ENCODE assay signal across 27 cellular contexts in the genomic region with DNA sequence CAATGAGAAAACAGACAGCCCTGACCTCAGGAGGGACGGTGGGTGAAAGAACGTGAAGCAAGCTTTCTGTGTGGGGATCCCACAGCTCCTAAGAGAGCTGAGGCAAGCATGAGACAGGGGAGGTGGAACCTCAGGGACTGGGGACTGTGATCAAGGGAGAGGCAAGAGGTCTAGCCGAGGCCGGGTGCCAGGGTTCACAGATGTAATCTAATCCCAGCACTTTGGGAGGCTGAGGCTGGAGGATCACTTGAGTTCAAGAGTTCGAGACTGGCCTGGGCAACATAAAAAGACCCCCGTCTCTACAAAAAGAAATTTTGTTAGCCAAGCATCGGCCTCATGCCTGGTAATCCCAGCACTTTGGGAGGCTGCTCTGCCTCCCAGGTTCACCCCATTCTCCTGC. TPM values are rescaled to one million over a fixed set of nuclear protein-coding genes. Genes with fewer than 3 reads are reported as not detected.
"Had no signal": no experiment of that assay in that cellular context is flagged by ENCODE, and none has a peak within 500 bp of the region (broad histone marks: within the 10 kb centered on the region; RNA-seq: fewer than 3 reads in every experiment).

No MANE protein-coding gene starts in this region.

- H3K27me3 ChIP-seq: uterus had no signal

- H2AFZ ChIP-seq: parathyroid adenoma had no signal

- H3K27ac ChIP-seq: dorsolateral prefrontal cortex, epithelial cell of prostate, gastrocnemius medialis, neutrophil, parathyroid adenoma, suprapubic skin, transverse colon, upper lobe of right lung, uterus had no signal

- H3K36me3 ChIP-seq: gastrocnemius medialis, transverse colon, upper lobe of right lung, uterus had no signal

- H3K36me3 Mint-ChIP-seq: natural killer cell had no signal

- DNase-seq: dorsolateral prefrontal cortex; effector CD4-positive, alpha-beta T cell; foreskin fibroblast; gastrocnemius medialis; head of caudate nucleus; kidney; natural killer cell; stimulated activated CD4-positive, alpha-beta T cell treated with anti-CD3 and anti-CD28 coated beads, Interleukin-12 subunit alpha, Interleukin-12 subunit beta, amount 100 ng/mL, for 4 hours; stimulated activated CD4-positive, alpha-beta T cell treated with anti-CD3 and anti-CD28 coated beads, Interleukin-1b, Interleukin-23, amount 100 ng/mL, for 48 hours; stimulated activated CD4-positive, alpha-beta T cell treated with anti-CD3 and anti-CD28 coated beads, Interleukin-4, amount 100 ng/mL, for 1 hour; stimulated activated CD8-positive, alpha-beta memory T cell treated with anti-CD3 and anti-CD28 coated beads, Interleukin-4, amount 100 ng/mL, for 48 hours; stimulated activated naive CD4-positive, alpha-beta T cell; stimulated activated naive CD8-positive, alpha-beta T cell treated with anti-CD3 and anti-CD28 coated beads, Interleukin-15, amount 100 ng/mL, for 72 hours; transverse colon; upper lobe of right lung; uterus had no signal

- H3K27ac Mint-ChIP-seq: memory B cell; natural killer cell; progenitor cell of endocrine pancreas; stimulated activated naive CD8-positive, alpha-beta T cell treated with anti-CD3 and anti-CD28 coated beads, Interleukin-15, amount 100 ng/mL, for 72 hours had no signal

- H3K4me3 Mint-ChIP-seq: memory B cell; natural killer cell; stimulated activated naive CD8-positive, alpha-beta T cell treated with anti-CD3 and anti-CD28 coated beads, Interleukin-15, amount 100 ng/mL, for 72 hours had no signal

- H3K9me3 ChIP-seq: gastrocnemius medialis, neutrophil, suprapubic skin, transverse colon, upper lobe of right lung, uterus had no signal

- H3K4me3 ChIP-seq: dorsolateral prefrontal cortex, gastrocnemius medialis, lung, smooth muscle cell, suprapubic skin, transverse colon, upper lobe of right lung, uterus had no signal

- ATAC-seq: esophagus mucosa; gastrocnemius medialis; left lobe of liver; natural killer cell; sciatic nerve; stimulated activated naive CD8-positive, alpha-beta T cell treated with anti-CD3 and anti-CD28 coated beads, Interleukin-15, amount 100 ng/mL, for 72 hours; upper lobe of right lung had no signal

- H3K4me1 ChIP-seq: parathyroid adenoma had no signal

- H3K4me2 ChIP-seq: smooth muscle cell had no signal

- H3K4me1 Mint-ChIP-seq: natural killer cell; stimulated activated naive CD8-positive, alpha-beta T cell treated with anti-CD3 and anti-CD28 coated beads, Interleukin-15, amount 100 ng/mL, for 72 hours had no signal

- H3K79me2 ChIP-seq: parathyroid adenoma had no signal

RNA-seq across cellular contexts. Expression of a gene that starts 4.5 kb away (rescaled TPM):
- total RNA-seq: smooth muscle cell had no signal
